1 cellular context compared by ENCODE assay signal in the genomic region with DNA sequence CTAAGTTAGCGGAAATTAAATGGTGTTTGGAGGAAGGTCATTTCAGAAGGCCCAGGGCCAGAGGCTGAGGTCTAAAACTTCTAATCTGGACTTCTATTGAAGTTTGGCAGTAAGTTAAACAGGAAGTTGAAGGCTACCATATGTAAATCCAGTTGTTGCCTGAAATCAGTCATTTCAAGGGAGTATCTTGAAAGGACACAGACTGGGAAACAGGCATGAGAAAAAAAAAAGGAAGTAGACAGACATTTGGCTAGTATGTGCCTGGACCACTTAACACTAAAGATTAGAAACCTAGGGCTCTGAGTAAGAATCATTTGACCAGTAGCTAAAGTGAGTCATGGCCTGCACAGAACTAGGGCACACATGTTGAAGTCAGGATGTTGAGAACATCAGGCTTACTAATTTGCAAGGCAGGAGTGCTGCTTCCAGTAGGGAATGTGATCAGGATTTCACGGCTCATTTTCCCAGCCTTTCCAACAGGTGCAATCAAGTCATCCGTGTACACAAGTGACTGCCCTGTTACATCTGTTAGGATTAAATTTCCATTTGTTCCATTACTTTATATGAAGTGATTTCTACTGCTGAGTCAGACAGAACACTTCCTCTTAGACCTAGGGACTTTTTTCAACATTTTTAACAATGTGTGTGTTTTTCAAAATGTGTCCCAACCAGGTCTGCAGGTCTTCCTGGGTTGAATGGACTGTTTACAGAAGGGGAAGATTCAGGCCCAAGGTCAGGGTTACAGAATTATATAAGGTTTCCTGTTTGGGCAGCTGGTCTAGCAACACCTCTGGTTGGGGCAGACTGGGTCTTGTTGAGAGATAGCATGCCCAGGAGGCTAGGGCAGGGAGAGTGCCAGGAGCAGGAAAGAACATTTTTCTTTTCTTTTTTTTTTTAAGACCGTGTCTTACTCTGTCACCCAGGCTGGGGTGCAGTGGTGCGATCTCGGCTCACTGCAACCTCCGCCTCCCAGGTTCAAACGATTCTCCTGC.
TF ChIP-seq lines count a peak whose summit lies in the region.

No MANE protein-coding gene starts in this region.

TF ChIP-seq in HepG2, 621 proteins besides CTCF, POLR2A, EP300 and RAD21 (continued from another document and continues in another):
- no peak for TF ChIP-seq EED (CRISPR knock-in tag; IDR thresholded peaks at IDR 0.05)
- no peak for TF ChIP-seq ZSCAN30 (CRISPR knock-in tag; IDR thresholded peaks at IDR 0.05)
- no peak for TF ChIP-seq ZNF468 (CRISPR knock-in tag; IDR thresholded peaks at IDR 0.05)
- TF ChIP-seq, protein P1, sequence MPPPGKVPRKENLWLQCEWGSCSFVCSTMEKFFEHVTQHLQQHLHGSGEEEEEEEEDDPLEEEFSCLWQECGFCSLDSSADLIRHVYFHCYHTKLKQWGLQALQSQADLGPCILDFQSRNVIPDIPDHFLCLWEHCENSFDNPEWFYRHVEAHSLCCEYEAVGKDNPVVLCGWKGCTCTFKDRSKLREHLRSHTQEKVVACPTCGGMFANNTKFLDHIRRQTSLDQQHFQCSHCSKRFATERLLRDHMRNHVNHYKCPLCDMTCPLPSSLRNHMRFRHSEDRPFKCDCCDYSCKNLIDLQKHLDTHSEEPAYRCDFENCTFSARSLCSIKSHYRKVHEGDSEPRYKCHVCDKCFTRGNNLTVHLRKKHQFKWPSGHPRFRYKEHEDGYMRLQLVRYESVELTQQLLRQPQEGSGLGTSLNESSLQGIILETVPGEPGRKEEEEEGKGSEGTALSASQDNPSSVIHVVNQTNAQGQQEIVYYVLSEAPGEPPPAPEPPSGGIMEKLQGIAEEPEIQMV (CRISPR knock-in tag; IDR thresholded peaks at IDR 0.05; ENCODE audit: low read depth) = no peak
- no peak for TF ChIP-seq ZNF460 (CRISPR knock-in tag; IDR thresholded peaks at IDR 0.05; ENCODE audit: borderline replicate concordance)
- TF ChIP-seq ZNF709 (CRISPR knock-in tag; IDR thresholded peaks at IDR 0.05) = 0 out of 2 replicates have a peak, but pooled peaks have one; percentile 40
- TF ChIP-seq, protein P2, sequence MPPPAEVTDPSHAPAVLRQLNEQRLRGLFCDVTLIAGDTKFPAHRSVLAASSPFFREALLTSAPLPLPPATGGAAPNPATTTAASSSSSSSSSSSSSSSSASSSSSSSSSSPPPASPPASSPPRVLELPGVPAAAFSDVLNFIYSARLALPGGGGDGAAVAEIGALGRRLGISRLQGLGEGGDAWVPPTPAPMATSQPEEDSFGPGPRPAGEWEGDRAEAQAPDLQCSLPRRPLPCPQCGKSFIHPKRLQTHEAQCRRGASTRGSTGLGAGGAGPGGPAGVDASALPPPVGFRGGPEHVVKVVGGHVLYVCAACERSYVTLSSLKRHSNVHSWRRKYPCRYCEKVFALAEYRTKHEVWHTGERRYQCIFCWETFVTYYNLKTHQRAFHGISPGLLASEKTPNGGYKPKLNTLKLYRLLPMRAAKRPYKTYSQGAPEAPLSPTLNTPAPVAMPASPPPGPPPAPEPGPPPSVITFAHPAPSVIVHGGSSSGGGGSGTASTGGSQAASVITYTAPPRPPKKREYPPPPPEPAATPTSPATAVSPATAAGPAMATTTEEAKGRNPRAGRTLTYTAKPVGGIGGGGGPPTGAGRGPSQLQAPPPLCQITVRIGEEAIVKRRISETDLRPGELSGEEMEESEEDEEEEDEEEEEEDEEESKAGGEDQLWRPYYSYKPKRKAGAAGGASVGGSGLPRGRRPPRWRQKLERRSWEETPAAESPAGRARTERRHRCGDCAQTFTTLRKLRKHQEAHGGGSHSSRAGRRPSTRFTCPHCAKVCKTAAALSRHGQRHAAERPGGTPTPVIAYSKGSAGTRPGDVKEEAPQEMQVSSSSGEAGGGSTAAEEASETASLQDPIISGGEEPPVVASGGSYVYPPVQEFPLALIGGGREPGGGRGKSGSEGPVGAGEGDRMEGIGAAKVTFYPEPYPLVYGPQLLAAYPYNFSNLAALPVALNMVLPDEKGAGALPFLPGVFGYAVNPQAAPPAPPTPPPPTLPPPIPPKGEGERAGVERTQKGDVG (CRISPR knock-in tag; IDR thresholded peaks at IDR 0.05; ENCODE audit: borderline replicate concordance) = no peak
- TF ChIP-seq HNF4A (CRISPR knock-in tag; IDR thresholded peaks at IDR 0.05) = peak; percentile 83
- peak; percentile 54 for TF ChIP-seq ZMYM4 (CRISPR knock-in tag; IDR thresholded peaks at IDR 0.05)
- no peak for TF ChIP-seq ZNF446 (CRISPR knock-in tag; IDR thresholded peaks at IDR 0.05)
- TF ChIP-seq, protein P3, sequence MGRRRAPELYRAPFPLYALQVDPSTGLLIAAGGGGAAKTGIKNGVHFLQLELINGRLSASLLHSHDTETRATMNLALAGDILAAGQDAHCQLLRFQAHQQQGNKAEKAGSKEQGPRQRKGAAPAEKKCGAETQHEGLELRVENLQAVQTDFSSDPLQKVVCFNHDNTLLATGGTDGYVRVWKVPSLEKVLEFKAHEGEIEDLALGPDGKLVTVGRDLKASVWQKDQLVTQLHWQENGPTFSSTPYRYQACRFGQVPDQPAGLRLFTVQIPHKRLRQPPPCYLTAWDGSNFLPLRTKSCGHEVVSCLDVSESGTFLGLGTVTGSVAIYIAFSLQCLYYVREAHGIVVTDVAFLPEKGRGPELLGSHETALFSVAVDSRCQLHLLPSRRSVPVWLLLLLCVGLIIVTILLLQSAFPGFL (CRISPR knock-in tag; IDR thresholded peaks at IDR 0.05) = no peak
- TF ChIP-seq HNRNPUL1 (IDR thresholded peaks at IDR 0.05; ENCODE audit: low read depth, low read length) = no peak
- no peak for TF ChIP-seq TCF12 (IDR thresholded peaks at IDR 0.05)
- peak; percentile 93; the same call in 1 of the 2 replicates for TF ChIP-seq TCF12 (CRISPR knock-in tag; IDR thresholded peaks at IDR 0.05)
- TF ChIP-seq, protein P4, sequence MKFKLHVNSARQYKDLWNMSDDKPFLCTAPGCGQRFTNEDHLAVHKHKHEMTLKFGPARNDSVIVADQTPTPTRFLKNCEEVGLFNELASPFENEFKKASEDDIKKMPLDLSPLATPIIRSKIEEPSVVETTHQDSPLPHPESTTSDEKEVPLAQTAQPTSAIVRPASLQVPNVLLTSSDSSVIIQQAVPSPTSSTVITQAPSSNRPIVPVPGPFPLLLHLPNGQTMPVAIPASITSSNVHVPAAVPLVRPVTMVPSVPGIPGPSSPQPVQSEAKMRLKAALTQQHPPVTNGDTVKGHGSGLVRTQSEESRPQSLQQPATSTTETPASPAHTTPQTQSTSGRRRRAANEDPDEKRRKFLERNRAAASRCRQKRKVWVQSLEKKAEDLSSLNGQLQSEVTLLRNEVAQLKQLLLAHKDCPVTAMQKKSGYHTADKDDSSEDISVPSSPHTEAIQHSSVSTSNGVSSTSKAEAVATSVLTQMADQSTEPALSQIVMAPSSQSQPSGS (CRISPR knock-in tag; IDR thresholded peaks at IDR 0.05) = peak; percentile 80
- TF ChIP-seq SSRP1 (CRISPR knock-in tag; IDR thresholded peaks at IDR 0.05) = peak; percentile 47; the same call in 1 of the 2 replicates
- peak; percentile 42; the same call in 1 of the 2 replicates for TF ChIP-seq ZMYM3 (CRISPR knock-in tag; IDR thresholded peaks at IDR 0.05)
- no peak for TF ChIP-seq ATM (IDR thresholded peaks at IDR 0.05; ENCODE audit: borderline replicate concordance)
- TF ChIP-seq, protein P5, sequence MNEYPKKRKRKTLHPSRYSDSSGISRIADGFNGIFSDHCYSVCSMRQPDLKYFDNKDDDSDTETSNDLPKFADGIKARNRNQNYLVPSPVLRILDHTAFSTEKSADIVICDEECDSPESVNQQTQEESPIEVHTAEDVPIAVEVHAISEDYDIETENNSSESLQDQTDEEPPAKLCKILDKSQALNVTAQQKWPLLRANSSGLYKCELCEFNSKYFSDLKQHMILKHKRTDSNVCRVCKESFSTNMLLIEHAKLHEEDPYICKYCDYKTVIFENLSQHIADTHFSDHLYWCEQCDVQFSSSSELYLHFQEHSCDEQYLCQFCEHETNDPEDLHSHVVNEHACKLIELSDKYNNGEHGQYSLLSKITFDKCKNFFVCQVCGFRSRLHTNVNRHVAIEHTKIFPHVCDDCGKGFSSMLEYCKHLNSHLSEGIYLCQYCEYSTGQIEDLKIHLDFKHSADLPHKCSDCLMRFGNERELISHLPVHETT (CRISPR knock-in tag; conservative IDR thresholded peaks at IDR 0.05) = peak; percentile 71
- peak; percentile 55; the same call in 1 of the 2 replicates for TF ChIP-seq ZNF556 (CRISPR knock-in tag; IDR thresholded peaks at IDR 0.05; ENCODE audit: borderline replicate concordance)
- no peak for TF ChIP-seq ZFAT (CRISPR knock-in tag; conservative IDR thresholded peaks at IDR 0.05)
- no peak; the same call in 1 of the 2 replicates for TF ChIP-seq ZNF605 (CRISPR knock-in tag; IDR thresholded peaks at IDR 0.05)
- TF ChIP-seq, protein P6, sequence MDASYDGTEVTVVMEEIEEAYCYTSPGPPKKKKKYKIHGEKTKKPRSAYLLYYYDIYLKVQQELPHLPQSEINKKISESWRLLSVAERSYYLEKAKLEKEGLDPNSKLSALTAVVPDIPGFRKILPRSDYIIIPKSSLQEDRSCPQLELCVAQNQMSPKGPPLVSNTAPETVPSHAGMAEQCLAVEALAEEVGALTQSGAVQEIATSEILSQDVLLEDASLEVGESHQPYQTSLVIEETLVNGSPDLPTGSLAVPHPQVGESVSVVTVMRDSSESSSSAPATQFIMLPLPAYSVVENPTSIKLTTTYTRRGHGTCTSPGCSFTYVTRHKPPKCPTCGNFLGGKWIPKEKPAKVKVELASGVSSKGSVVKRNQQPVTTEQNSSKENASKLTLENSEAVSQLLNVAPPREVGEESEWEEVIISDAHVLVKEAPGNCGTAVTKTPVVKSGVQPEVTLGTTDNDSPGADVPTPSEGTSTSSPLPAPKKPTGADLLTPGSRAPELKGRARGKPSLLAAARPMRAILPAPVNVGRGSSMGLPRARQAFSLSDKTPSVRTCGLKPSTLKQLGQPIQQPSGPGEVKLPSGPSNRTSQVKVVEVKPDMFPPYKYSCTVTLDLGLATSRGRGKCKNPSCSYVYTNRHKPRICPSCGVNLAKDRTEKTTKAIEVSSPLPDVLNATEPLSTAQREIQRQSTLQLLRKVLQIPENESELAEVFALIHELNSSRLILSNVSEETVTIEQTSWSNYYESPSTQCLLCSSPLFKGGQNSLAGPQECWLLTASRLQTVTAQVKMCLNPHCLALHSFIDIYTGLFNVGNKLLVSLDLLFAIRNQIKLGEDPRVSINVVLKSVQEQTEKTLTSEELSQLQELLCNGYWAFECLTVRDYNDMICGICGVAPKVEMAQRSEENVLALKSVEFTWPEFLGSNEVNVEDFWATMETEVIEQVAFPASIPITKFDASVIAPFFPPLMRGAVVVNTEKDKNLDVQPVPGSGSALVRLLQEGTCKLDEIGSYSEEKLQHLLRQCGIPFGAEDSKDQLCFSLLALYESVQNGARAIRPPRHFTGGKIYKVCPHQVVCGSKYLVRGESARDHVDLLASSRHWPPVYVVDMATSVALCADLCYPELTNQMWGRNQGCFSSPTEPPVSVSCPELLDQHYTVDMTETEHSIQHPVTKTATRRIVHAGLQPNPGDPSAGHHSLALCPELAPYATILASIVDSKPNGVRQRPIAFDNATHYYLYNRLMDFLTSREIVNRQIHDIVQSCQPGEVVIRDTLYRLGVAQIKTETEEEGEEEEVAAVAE (CRISPR knock-in tag; IDR thresholded peaks at IDR 0.05; ENCODE audit: borderline replicate concordance) = peak; percentile 46; the same call in 1 of the 2 replicates
- TF ChIP-seq CEBPB (IDR thresholded peaks at IDR 0.05; ENCODE audit: borderline replicate concordance, low read depth, low read length) = no peak
- TF ChIP-seq ZNF558 (CRISPR knock-in tag; IDR thresholded peaks at IDR 0.05; ENCODE audit: borderline replicate concordance) = no peak
- TF ChIP-seq ZNF256 (CRISPR knock-in tag; conservative IDR thresholded peaks at IDR 0.05) = no peak
- TF ChIP-seq KLF13 (CRISPR knock-in tag; IDR thresholded peaks at IDR 0.05) = no peak
- no peak for TF ChIP-seq ZKSCAN1 (IDR thresholded peaks at IDR 0.05; ENCODE audit: low read length)
- TF ChIP-seq, protein P7, sequence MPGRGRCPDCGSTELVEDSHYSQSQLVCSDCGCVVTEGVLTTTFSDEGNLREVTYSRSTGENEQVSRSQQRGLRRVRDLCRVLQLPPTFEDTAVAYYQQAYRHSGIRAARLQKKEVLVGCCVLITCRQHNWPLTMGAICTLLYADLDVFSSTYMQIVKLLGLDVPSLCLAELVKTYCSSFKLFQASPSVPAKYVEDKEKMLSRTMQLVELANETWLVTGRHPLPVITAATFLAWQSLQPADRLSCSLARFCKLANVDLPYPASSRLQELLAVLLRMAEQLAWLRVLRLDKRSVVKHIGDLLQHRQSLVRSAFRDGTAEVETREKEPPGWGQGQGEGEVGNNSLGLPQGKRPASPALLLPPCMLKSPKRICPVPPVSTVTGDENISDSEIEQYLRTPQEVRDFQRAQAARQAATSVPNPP (CRISPR knock-in tag; IDR thresholded peaks at IDR 0.05) = no peak
- no peak for TF ChIP-seq AGO1 (IDR thresholded peaks at IDR 0.05; ENCODE audit: low read depth, low read length, poor library complexity, severe bottlenecking)
- TF ChIP-seq HMGA1 (CRISPR knock-in tag; conservative IDR thresholded peaks at IDR 0.05) = no peak
- no peak for TF ChIP-seq NR1H2 (CRISPR knock-in tag; IDR thresholded peaks at IDR 0.05; ENCODE audit: borderline replicate concordance, low read depth)
- TF ChIP-seq, protein P8, sequence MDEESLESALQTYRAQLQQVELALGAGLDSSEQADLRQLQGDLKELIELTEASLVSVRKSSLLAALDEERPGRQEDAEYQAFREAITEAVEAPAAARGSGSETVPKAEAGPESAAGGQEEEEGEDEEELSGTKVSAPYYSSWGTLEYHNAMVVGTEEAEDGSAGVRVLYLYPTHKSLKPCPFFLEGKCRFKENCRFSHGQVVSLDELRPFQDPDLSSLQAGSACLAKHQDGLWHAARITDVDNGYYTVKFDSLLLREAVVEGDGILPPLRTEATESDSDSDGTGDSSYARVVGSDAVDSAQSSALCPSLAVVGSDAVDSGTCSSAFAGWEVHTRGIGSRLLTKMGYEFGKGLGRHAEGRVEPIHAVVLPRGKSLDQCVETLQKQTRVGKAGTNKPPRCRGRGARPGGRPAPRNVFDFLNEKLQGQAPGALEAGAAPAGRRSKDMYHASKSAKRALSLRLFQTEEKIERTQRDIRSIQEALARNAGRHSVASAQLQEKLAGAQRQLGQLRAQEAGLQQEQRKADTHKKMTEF (CRISPR knock-in tag; IDR thresholded peaks at IDR 0.05) = peak; percentile 80
- TF ChIP-seq POLR2AphosphoS5 (IDR thresholded peaks at IDR 0.05; ENCODE audit: low read depth, low read length) = peak; percentile 32
- TF ChIP-seq, protein P9, sequence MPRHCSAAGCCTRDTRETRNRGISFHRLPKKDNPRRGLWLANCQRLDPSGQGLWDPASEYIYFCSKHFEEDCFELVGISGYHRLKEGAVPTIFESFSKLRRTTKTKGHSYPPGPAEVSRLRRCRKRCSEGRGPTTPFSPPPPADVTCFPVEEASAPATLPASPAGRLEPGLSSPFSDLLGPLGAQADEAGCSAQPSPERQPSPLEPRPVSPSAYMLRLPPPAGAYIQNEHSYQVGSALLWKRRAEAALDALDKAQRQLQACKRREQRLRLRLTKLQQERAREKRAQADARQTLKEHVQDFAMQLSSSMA (CRISPR knock-in tag; IDR thresholded peaks at IDR 0.05) = no peak
- TF ChIP-seq, protein P10, sequence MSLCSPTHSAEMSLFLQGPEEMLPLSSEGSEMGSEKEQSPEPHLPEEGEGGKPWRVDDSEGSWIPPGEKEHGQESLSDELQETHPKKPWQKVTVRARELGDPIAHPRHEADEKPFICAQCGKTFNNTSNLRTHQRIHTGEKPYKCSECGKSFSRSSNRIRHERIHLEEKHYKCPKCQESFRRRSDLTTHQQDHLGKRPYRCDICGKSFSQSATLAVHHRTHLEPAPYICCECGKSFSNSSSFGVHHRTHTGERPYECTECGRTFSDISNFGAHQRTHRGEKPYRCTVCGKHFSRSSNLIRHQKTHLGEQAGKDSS (CRISPR knock-in tag; IDR thresholded peaks at IDR 0.05; ENCODE audit: borderline replicate concordance, low read depth) = no peak
- TF ChIP-seq ZNF496 (CRISPR knock-in tag; IDR thresholded peaks at IDR 0.05; ENCODE audit: insufficient replicate concordance) = no peak
- no peak for TF ChIP-seq TEAD2 (CRISPR knock-in tag; IDR thresholded peaks at IDR 0.05)
